Comparison of ENCODE assay signal across 20 cellular contexts in the genomic region with DNA sequence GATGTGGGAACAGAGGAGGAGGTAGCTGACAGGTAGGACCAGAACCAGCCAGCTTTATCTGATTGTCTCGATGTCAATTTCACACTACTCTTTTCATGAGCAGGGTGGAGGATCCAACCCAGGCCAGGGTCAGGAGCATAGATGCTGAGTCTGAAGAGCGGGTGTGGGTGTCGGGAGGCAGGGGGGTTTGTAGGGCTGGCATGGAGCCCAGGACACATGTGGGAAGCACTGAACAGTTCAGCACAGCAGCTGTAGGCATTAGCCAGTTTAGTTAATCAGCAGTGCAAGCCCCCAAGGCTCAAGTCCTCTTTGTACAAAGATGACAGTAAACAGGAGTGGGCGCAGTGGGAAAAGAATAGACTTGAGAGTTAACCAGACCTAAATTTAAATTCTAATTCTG.
DNase-seq lines count a peak whose midpoint lies in the region; ATAC-seq and FAIRE-seq lines count a peak whose summit lies in the region.
"Had no signal": no experiment of that assay in that cellular context is flagged by ENCODE, and none has a peak within 500 bp of the region (broad histone marks: within the 10 kb centered on the region; RNA-seq: fewer than 3 reads in every experiment).

No MANE protein-coding gene starts in this region.

- peak overlapping the region; percentile 69 for H4K8ac ChIP-seq in mesenchymal stem cell (ENCODE audit: low read length)

- peak overlapping the region; percentile 85 to 96 for H2BK12ac ChIP-seq in mesenchymal stem cell (ENCODE audit: low read length in 2 of 2)

- no peak for ATAC-seq in HG02759 (IDR thresholded peaks at IDR 0.05; ENCODE audit: unreplicated experiment)
- ATAC-seq: activated CD8-positive, alpha-beta T cell treated with anti-CD3 and anti-CD28 coated beads for 36 hours; activated T-cell treated with anti-CD3 and anti-CD28 coated beads, Interleukin-2, amount 50 U/mL, for 4 hours; foreskin keratinocyte; natural killer cell; WTC11 had no signal

- 84% methylated on average over 4 of the region's 4 CpGs for WGBS in mesenchymal stem cell

- no peak overlapping the region for H3K27ac ChIP-seq in mesenchymal stem cell (ENCODE audit: low read length, poor library complexity, severe bottlenecking)
- H3K27ac ChIP-seq: colonic mucosa, foreskin keratinocyte had no signal

- H3K27me3 ChIP-seq in mesenchymal stem cell (ENCODE audit: control insufficient read depth in 1 of 2, insufficient read depth in 1 of 2, low read length in 2 of 2) = no peaks in the 10 kb centered on the region
- H3K27me3 ChIP-seq: colonic mucosa, foreskin keratinocyte had no signal

- no peak overlapping the region for H2BK15ac ChIP-seq in mesenchymal stem cell (ENCODE audit: low read depth, poor library complexity, severe bottlenecking)

- peak overlapping the region; percentile 29 for H2AK5ac ChIP-seq in mesenchymal stem cell (ENCODE audit: low read length, severe bottlenecking)

- DNase-seq in DMS 273 (lab: John Stamatoyannopoulos, UW; ENCODE audit: unreplicated experiment) (peak; percentile 68), HTR-8/SVneo (ENCODE audit: insufficient read length, low spot score) (no peak), NCI-H524 (lab: John Stamatoyannopoulos, UW) (peak; percentile 35 to 88), mesenchymal stem cell (no peak)
- no peak for DNase-seq in stimulated activated CD4-positive, alpha-beta T cell treated with anti-CD3 and anti-CD28 coated beads, Interleukin-12 subunit alpha, Interleukin-12 subunit beta, amount 100 ng/mL, for 4 hours
- DNase-seq in stimulated activated CD4-positive, alpha-beta T cell treated with anti-CD3 and anti-CD28 coated beads, Interleukin-1b, Interleukin-23, amount 100 ng/mL, for 48 hours = no peak
- DNase-seq: activated naive CD8-positive, alpha-beta T cell treated with anti-CD3 and anti-CD28 coated beads, Interleukin-2, amount 10 ng/mL, durations not matched to agents 7 days and 5 days; activated T-cell treated with anti-CD3 and anti-CD28 coated beads, Interleukin-2, amount 50 U/mL, for 4 hours; colonic mucosa; foreskin keratinocyte; hypothalamus; kidney; mesendoderm; natural killer cell; posterior cingulate gyrus; small intestine had no signal

- H3K18ac ChIP-seq in mesenchymal stem cell (ENCODE audit: low read depth in 1 of 2, low read length in 2 of 2) = peak overlapping the region; percentile 64 to 89

- peak overlapping the region; percentile 76 for H2BK120ac ChIP-seq in mesenchymal stem cell (ENCODE audit: low read depth, low read length)

- H2BK5ac ChIP-seq in mesenchymal stem cell (ENCODE audit: low read depth, low read length, poor library complexity, severe bottlenecking) = no peak overlapping the region

- FAIRE-seq in HTR-8/SVneo (lab: Jason Lieb, UNC) = peak; percentile 95
- FAIRE-seq: GM12891, kidney, small intestine had no signal

- no peak overlapping the region for H3K23ac ChIP-seq in mesenchymal stem cell (ENCODE audit: low read length in 2 of 2)

- H3K9me3 ChIP-seq in mesenchymal stem cell (ENCODE audit: control insufficient read depth, low read length) = no peaks in the 10 kb centered on the region
- H3K9me3 ChIP-seq: colonic mucosa had no signal

- no peak overlapping the region for H3K4me2 ChIP-seq in mesenchymal stem cell (ENCODE audit: low read length, poor library complexity, severe bottlenecking)

- H3K4me1 ChIP-seq in mesenchymal stem cell (ENCODE audit: control insufficient read depth, insufficient read depth, low read depth, low read length) = peaks cover 6% of the 10 kb centered on the region
- H3K4me1 ChIP-seq: colonic mucosa had no signal

- peak overlapping the region in 1 of 2 experiments; percentile 71 for H3K4ac ChIP-seq in mesenchymal stem cell (ENCODE audit: low read depth in 1 of 2, low read length in 2 of 2)

- no peak overlapping the region for H3K14ac ChIP-seq in mesenchymal stem cell (ENCODE audit: low read length in 2 of 2)

- peak overlapping the region; percentile 90 for H4K91ac ChIP-seq in mesenchymal stem cell (ENCODE audit: low read length)

- no peaks in the 10 kb centered on the region for H3K79me1 ChIP-seq in mesenchymal stem cell (replicated peaks; ENCODE audit: low read length, poor library complexity, severe bottlenecking)

- H3K36me3 ChIP-seq in mesenchymal stem cell (ENCODE audit: control insufficient read depth in 1 of 2, insufficient read depth in 2 of 2, low read depth in 1 of 2, low read length in 2 of 2) = no peaks in the 10 kb centered on the region
- H3K36me3 ChIP-seq: colonic mucosa had no signal

- no peak overlapping the region for H3K4me3 ChIP-seq in mesenchymal stem cell (ENCODE audit: insufficient read depth in 1 of 2, low read depth in 1 of 2, low read length in 2 of 2)
- H3K4me3 ChIP-seq: colonic mucosa had no signal

- no peak overlapping the region for H3K9ac ChIP-seq in mesenchymal stem cell (ENCODE audit: low read length)

- H2AFZ ChIP-seq in mesenchymal stem cell (ENCODE audit: low read depth, low read length) = no peak overlapping the region

Comparison
In these comparisons a context has a peak if more than half of its experiments do, and no peak if none do; other contexts are left out.
1. DNase-seq: peak in DMS 273 (single experiment) and NCI-H524 (2 of 2); none in HTR-8/SVneo (single experiment), mesenchymal stem cell (single experiment), stimulated activated CD4-positive, alpha-beta T cell treated with anti-CD3 and anti-CD28 coated beads, Interleukin-12 subunit alpha, Interleukin-12 subunit beta, amount 100 ng/mL, for 4 hours (single experiment) and stimulated activated CD4-positive, alpha-beta T cell treated with anti-CD3 and anti-CD28 coated beads, Interleukin-1b, Interleukin-23, amount 100 ng/mL, for 48 hours (single experiment).